ENCODE assay signal across 2 cellular contexts in genomic region chrX:526295-527224, GRCh38.
TF ChIP-seq lines count a peak whose summit lies in the region.

No MANE protein-coding gene starts in this region.

TF ChIP-seq in K562, 482 proteins besides CTCF, POLR2A, EP300 and RAD21 (continued from another document):
- TF ChIP-seq ZNF512 (tag; IDR thresholded peaks at IDR 0.05), result 0 out of 2 replicates have a peak, but pooled peaks have one; percentile 29
TF ChIP-seq in K562: peak in this region for 2.

TF ChIP-seq in neural cell, 6 proteins besides CTCF, POLR2A, EP300 and RAD21 (continued from another document):
- no peak for TF ChIP-seq REST (IDR thresholded peaks at IDR 0.05; ENCODE audit: borderline replicate concordance)
